In genomic region chr6:93784794-93785757, GRCh38 we compare ENCODE assay signal across 8 cellular contexts.
DNase-seq lines count a peak whose midpoint lies in the region; ATAC-seq and TF ChIP-seq lines count a peak whose summit lies in the region.

No MANE protein-coding gene starts in this region.

- H3K4me1 Mint-ChIP-seq in nephron = peaks cover 19% of the 10 kb centered on the region
- no peaks in the 10 kb centered on the region for H3K4me1 Mint-ChIP-seq in stimulated activated naive CD8-positive, alpha-beta T cell treated with anti-CD3 and anti-CD28 coated beads, Interleukin-15, amount 100 ng/mL, for 72 hours

- DNase-seq in AG08395 (ENCODE audit: low spot score) = peak; percentile 10
- peak; percentile 67 for DNase-seq in OCI-M1 (lab: John Stamatoyannopoulos, UW)
- DNase-seq in fibroblast of mammary gland (ENCODE audit: low read depth) = peak; percentile 99
- no peak for DNase-seq in KBM-7
- no peak for DNase-seq in stimulated activated naive CD8-positive, alpha-beta T cell treated with anti-CD3 and anti-CD28 coated beads, Interleukin-15, amount 100 ng/mL, for 72 hours
- DNase-seq in DMS79 (lab: John Stamatoyannopoulos, UW) = no peak

- no peak for ATAC-seq in GM21515 (IDR thresholded peaks at IDR 0.05; ENCODE audit: unreplicated experiment)
- no peak for ATAC-seq in stimulated activated naive CD8-positive, alpha-beta T cell treated with anti-CD3 and anti-CD28 coated beads, Interleukin-15, amount 100 ng/mL, for 72 hours

- H3K9me3 Mint-ChIP-seq in nephron = no peaks in the 10 kb centered on the region
- H3K9me3 Mint-ChIP-seq in stimulated activated naive CD8-positive, alpha-beta T cell treated with anti-CD3 and anti-CD28 coated beads, Interleukin-15, amount 100 ng/mL, for 72 hours = peaks cover 0 to 13% of the 10 kb centered on the region in 2 donors

- H3K36me3 Mint-ChIP-seq in nephron (ENCODE audit: low read depth) = no peaks in the 10 kb centered on the region

- peak overlapping the region; percentile 84 to 93 (median 92) for H3K27ac Mint-ChIP-seq in nephron
- H3K27ac Mint-ChIP-seq in stimulated activated naive CD8-positive, alpha-beta T cell treated with anti-CD3 and anti-CD28 coated beads, Interleukin-15, amount 100 ng/mL, for 72 hours = no peak overlapping the region

- H3K4me3 Mint-ChIP-seq in nephron = peak overlapping the region; percentile 14 to 75 (median 71)
- H3K4me3 Mint-ChIP-seq in stimulated activated naive CD8-positive, alpha-beta T cell treated with anti-CD3 and anti-CD28 coated beads, Interleukin-15, amount 100 ng/mL, for 72 hours = no peak overlapping the region

- H3K4me3 ChIP-seq in fibroblast of mammary gland (ENCODE audit: control insufficient read depth, low read depth, low read length) = peak overlapping the region; percentile 42

- in situ Hi-C loops in KBM-7 (cut with MboI; ENCODE audit: low pct_unique_long_range_greater_than_20kb, low sequenced_read_pairs) = no loop called here

- H3K27me3 Mint-ChIP-seq in nephron (ENCODE audit: low read depth) = no peaks in the 10 kb centered on the region
- H3K27me3 Mint-ChIP-seq in stimulated activated naive CD8-positive, alpha-beta T cell treated with anti-CD3 and anti-CD28 coated beads, Interleukin-15, amount 100 ng/mL, for 72 hours = no peaks in the 10 kb centered on the region

- TF ChIP-seq CTCF in fibroblast of mammary gland (conservative IDR thresholded peaks at IDR 0.05; ENCODE audit: control insufficient read depth, insufficient read depth, low read depth, low read length) (no peak), nephron (IDR thresholded peaks at IDR 0.05; ENCODE audit: unreplicated experiment in 3 of 3) (no peak)

Comparison
In these comparisons a context has a peak if more than half of its experiments do, and no peak if none do; other contexts are left out.
1. DNase-seq: peak in AG08395 (single experiment), OCI-M1 (single experiment) and fibroblast of mammary gland (single experiment); none in KBM-7 (single experiment), stimulated activated naive CD8-positive, alpha-beta T cell treated with anti-CD3 and anti-CD28 coated beads, Interleukin-15, amount 100 ng/mL, for 72 hours (0 of 2) and DMS79 (single experiment).
2. H3K27ac Mint-ChIP-seq: peak in nephron (3 of 3); none in stimulated activated naive CD8-positive, alpha-beta T cell treated with anti-CD3 and anti-CD28 coated beads, Interleukin-15, amount 100 ng/mL, for 72 hours (0 of 2).
3. H3K4me3 Mint-ChIP-seq: peak in nephron (3 of 3); none in stimulated activated naive CD8-positive, alpha-beta T cell treated with anti-CD3 and anti-CD28 coated beads, Interleukin-15, amount 100 ng/mL, for 72 hours (0 of 2).